27 cellular contexts compared by ENCODE assay signal in genomic region chr1:31642897-31643296, GRCh38. TPM values are rescaled to one million over a fixed set of nuclear protein-coding genes. Genes with fewer than 3 reads are reported as not detected.
A peak's percentile ranks its signal among the peaks of the same experiment; 100 is the strongest.
DNase-seq lines count a peak whose midpoint lies in the region; TF ChIP-seq lines count a peak whose summit lies in the region.
"Had no signal": no experiment of that assay in that cellular context is flagged by ENCODE, and none has a peak within 500 bp of the region (broad histone marks: within the 10 kb centered on the region; RNA-seq: fewer than 3 reads in every experiment).

No MANE protein-coding gene starts in this region.

- no peaks in the 10 kb centered on the region for H3K36me3 ChIP-seq in CD4-positive, alpha-beta memory T cell (ENCODE audit: insufficient read depth, low read length)
- no peaks in the 10 kb centered on the region for H3K36me3 ChIP-seq in Loucy (ENCODE audit: insufficient read depth, low read length)
- no peaks in the 10 kb centered on the region for H3K36me3 ChIP-seq in neutrophil
- H3K36me3 ChIP-seq: ascending aorta, esophagus squamous epithelium, upper lobe of left lung had no signal

- H3K4me1 ChIP-seq in CD4-positive, alpha-beta memory T cell (ENCODE audit: insufficient read depth, low read length), result peaks cover 53% of the 10 kb centered on the region
- H3K4me1 ChIP-seq in Loucy (ENCODE audit: insufficient read depth, low read length, poor library complexity, severe bottlenecking) (peaks cover 59% of the 10 kb centered on the region), neutrophil (ENCODE audit: control insufficient read depth in 1 of 2, insufficient read depth in 1 of 2, low read depth in 1 of 2, low read length in 1 of 2) (peaks cover 72 to 74% of the 10 kb centered on the region in 2 experiments)

- CTCF ChIA-PET in CD4-positive, alpha-beta memory T cell (lab: Charles Lee; ENCODE audit: partially characterized antibody), result interaction anchor here (0.9 to 3.2 kb wide), 3 partner anchors 11 to 146 kb away, joined by 3 to 13 read pairs (median 3); no protein-coding TSS in a partner anchor

- no peak overlapping the region for H3K4me3 ChIP-seq in CD4-positive, alpha-beta memory T cell (ENCODE audit: low read length in 2 of 2)
- peak overlapping the region; percentile 95 for H3K4me3 ChIP-seq in Loucy (ENCODE audit: low read length, poor library complexity, severe bottlenecking)
- H3K4me3 ChIP-seq in neutrophil (ENCODE audit: low read depth in 1 of 2, low read length in 1 of 2), result no peak overlapping the region

- H3F3A ChIP-seq in Loucy (ENCODE audit: low read depth), result no peaks in the 10 kb centered on the region

- H3K9ac ChIP-seq in Loucy (ENCODE audit: low read depth, low read length, poor library complexity, severe bottlenecking), result peak overlapping the region; percentile 93

- H2AFZ ChIP-seq in Loucy (ENCODE audit: low read length), result no peak overlapping the region

- no peaks in the 10 kb centered on the region for H3K9me3 ChIP-seq in CD4-positive, alpha-beta memory T cell (ENCODE audit: control insufficient read depth in 1 of 2, low read length in 2 of 2)
- H3K9me3 ChIP-seq in Loucy (ENCODE audit: insufficient read depth, low read depth, low read length), result no peaks in the 10 kb centered on the region
- H3K9me3 ChIP-seq in neutrophil, result no peaks in the 10 kb centered on the region
- H3K9me3 ChIP-seq: ascending aorta, esophagus squamous epithelium, upper lobe of left lung had no signal

- H3K9me3 Mint-ChIP-seq in CD4-positive, alpha-beta memory T cell, result peaks cover 0 to 9% (median 0%) of the 10 kb centered on the region in 8 donors
- H3K9me3 Mint-ChIP-seq: activated naive CD8-positive, alpha-beta T cell treated with anti-CD3 and anti-CD28 coated beads, Interleukin-2, amount 10 ng/mL, durations not matched to agents 7 days and 5 days had no signal

- peak overlapping the region in 5 of 8 donors; percentile 16 to 40 (median 22) for H3K4me3 Mint-ChIP-seq in CD4-positive, alpha-beta memory T cell

- POLR2A ChIA-PET in CD4-positive, alpha-beta memory T cell (lab: Charles Lee; ENCODE audit: partially characterized antibody), result interaction anchor here (1.7 to 2.8 kb wide), 2 partner anchors 146 to 346 kb away, joined by 4 to 14 read pairs; partner anchors contain the start of genes SNRNP40 and ZCCHC17

- H3K27me3 Mint-ChIP-seq in CD4-positive, alpha-beta memory T cell, result no peaks in the 10 kb centered on the region
- H3K27me3 Mint-ChIP-seq: activated CD4-positive, alpha-beta memory T cell treated with anti-CD3 and anti-CD28 coated beads for 36 hours; activated naive CD8-positive, alpha-beta T cell treated with anti-CD3 and anti-CD28 coated beads, Interleukin-2, amount 10 ng/mL, durations not matched to agents 7 days and 5 days; memory B cell had no signal

- H3K27me3 ChIP-seq in CD4-positive, alpha-beta memory T cell (ENCODE audit: insufficient read depth, low read length), result no peaks in the 10 kb centered on the region
- H3K27me3 ChIP-seq in Loucy (ENCODE audit: insufficient read depth, low read length, poor library complexity, severe bottlenecking) (peaks cover 5% of the 10 kb centered on the region), neutrophil (no peaks in the 10 kb centered on the region)
- H3K27me3 ChIP-seq: ascending aorta, esophagus squamous epithelium, upper lobe of left lung had no signal

- H3K4me2 ChIP-seq in Loucy (ENCODE audit: low read depth, low read length, poor library complexity, severe bottlenecking), result peak overlapping the region; percentile 98

- H4K20me1 ChIP-seq in Loucy (ENCODE audit: insufficient read depth, low read length, poor library complexity, severe bottlenecking), result peaks cover 3% of the 10 kb centered on the region

- no peak overlapping the region for H3K27ac ChIP-seq in CD4-positive, alpha-beta memory T cell (ENCODE audit: low read depth, low read length)
- peak overlapping the region; percentile 78 for H3K27ac ChIP-seq in caudate nucleus (ENCODE audit: low read depth, low read length)
- peak overlapping the region; percentile 97 for H3K27ac ChIP-seq in neutrophil

- peak in 1 of 5 donors; percentile 2 for DNase-seq in CD4-positive, alpha-beta memory T cell
- DNase-seq in caudate nucleus (lab: John Stamatoyannopoulos, UW), result no peak
- DNase-seq in NCI-H2227 treated with DMSO at 0.1 percent for 48 hours (lab: John Stamatoyannopoulos, UW), result no peak
- no peak for DNase-seq in HCEC 1CT
- DNase-seq in activated CD4-positive, alpha-beta T cell treated with anti-CD3 and anti-CD28 coated beads for 48 hours, result no peak
- DNase-seq: activated CD4-positive, alpha-beta memory T cell treated with anti-CD3 and anti-CD28 coated beads for 36 hours; activated CD8-positive, alpha-beta memory T cell treated with anti-CD3 and anti-CD28 coated beads, Interleukin-2, amount 50 U/mL, for 48 hours; activated naive CD8-positive, alpha-beta T cell treated with anti-CD3 and anti-CD28 coated beads, Interleukin-2, amount 10 ng/mL, durations not matched to agents 7 days and 5 days; central memory CD4-positive, alpha-beta T cell; EL; esophagus squamous epithelium; foreskin melanocyte; left colon; NCI-H1092; NCI-H1694 treated with DMSO at 0.1 percent for 48 hours; NCI-H2171; NCI-H524 treated with DMSO at 0.1 percent for 48 hours; NK-92 treated with Interleukin-12 subunit alpha and Interleukin-12 subunit beta, amount 100 ng/mL, for 24 hours; SIG-M5; stimulated activated CD4-positive, alpha-beta T cell treated with anti-CD3 and anti-CD28 coated beads, Interleukin-2, amount 100 ng/mL, for 24 hours; upper lobe of left lung had no signal

- H3K4me1 Mint-ChIP-seq in CD4-positive, alpha-beta memory T cell, result peaks cover 30 to 43% (median 38%) of the 10 kb centered on the region in 4 donors

- intact Hi-C loops in CD4-positive, alpha-beta memory T cell (cut with micrococcal nuclease), result loop anchor here (10.0 kb wide), 1 partner anchor 1012 kb away; the partner anchor contains the start of genes RBBP4 and ZBTB8OS

- TF ChIP-seq CTCF in Loucy (conservative IDR thresholded peaks at IDR 0.05; ENCODE audit: low read length) (no peak), neutrophil (IDR thresholded peaks at IDR 0.05) (no peak)

- peaks cover 59% of the 10 kb centered on the region for H3K79me2 ChIP-seq in Loucy (ENCODE audit: insufficient read depth, low read length)

- H3K27ac Mint-ChIP-seq in CD4-positive, alpha-beta memory T cell, result peak overlapping the region in 4 of 7 donors; percentile 18 to 100 (median 77)

- no peaks in the 10 kb centered on the region for H3K9me2 ChIP-seq in Loucy (replicated peaks; ENCODE audit: low read depth, low read length)

- H3K36me3 Mint-ChIP-seq in CD4-positive, alpha-beta memory T cell, result peaks cover 0 to 19% of the 10 kb centered on the region in 2 donors

RNA-seq across cellular contexts. Expression of gene PEF1, which starts 1.8 kb away (rescaled TPM):
- total RNA-seq in CD4-positive, alpha-beta memory T cell, result 10 to 100 TPM; 39.1 to 41.7 TPM
- 100 to 1,000 TPM in 1 of 2 donors, 10 to 100 TPM in 1; 84.7 to 124 TPM for polyA plus RNA-seq in CD4-positive, alpha-beta memory T cell

RNA-seq across cellular contexts. Expression of gene HCRTR1, which starts 25.4 kb away (rescaled TPM):
- not detected for total RNA-seq in CD4-positive, alpha-beta memory T cell
- polyA plus RNA-seq in CD4-positive, alpha-beta memory T cell, result not detected
- total RNA-seq: activated CD4-positive, alpha-beta memory T cell treated with anti-CD3 and anti-CD28 coated beads for 36 hours; activated naive CD8-positive, alpha-beta T cell treated with anti-CD3 and anti-CD28 coated beads, Interleukin-2, amount 10 ng/mL, durations not matched to agents 7 days and 5 days; ascending aorta; renal cortical epithelial cell had no signal
- polyA plus RNA-seq: BJ had no signal
